1 cellular context compared by ENCODE assay signal in the genomic region with DNA sequence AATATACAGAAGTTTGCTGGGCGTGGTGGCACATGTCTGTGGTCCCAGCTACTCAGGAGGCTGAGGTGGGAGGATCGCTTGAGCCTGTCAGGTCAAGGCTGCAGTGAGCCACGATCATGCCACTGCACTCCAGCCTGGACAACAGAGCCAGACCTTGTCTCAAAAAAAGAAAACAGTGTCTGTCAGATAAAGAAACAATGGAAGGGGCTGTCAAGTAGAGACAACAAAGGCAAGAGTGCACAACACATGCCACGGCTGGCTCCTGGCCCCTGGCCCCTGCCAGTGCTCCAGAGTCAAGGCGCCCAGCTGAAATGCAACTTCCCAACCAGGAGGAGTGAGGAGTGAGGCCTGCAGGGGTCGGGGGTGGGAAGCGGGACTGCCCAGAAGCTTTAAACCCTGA.
TF ChIP-seq lines count a peak whose summit lies in the region.

No MANE protein-coding gene starts in this region.

TF ChIP-seq in GM23338, 12 proteins besides CTCF, POLR2A, EP300 and RAD21 (continued from another document):
- TF ChIP-seq, protein P1, sequence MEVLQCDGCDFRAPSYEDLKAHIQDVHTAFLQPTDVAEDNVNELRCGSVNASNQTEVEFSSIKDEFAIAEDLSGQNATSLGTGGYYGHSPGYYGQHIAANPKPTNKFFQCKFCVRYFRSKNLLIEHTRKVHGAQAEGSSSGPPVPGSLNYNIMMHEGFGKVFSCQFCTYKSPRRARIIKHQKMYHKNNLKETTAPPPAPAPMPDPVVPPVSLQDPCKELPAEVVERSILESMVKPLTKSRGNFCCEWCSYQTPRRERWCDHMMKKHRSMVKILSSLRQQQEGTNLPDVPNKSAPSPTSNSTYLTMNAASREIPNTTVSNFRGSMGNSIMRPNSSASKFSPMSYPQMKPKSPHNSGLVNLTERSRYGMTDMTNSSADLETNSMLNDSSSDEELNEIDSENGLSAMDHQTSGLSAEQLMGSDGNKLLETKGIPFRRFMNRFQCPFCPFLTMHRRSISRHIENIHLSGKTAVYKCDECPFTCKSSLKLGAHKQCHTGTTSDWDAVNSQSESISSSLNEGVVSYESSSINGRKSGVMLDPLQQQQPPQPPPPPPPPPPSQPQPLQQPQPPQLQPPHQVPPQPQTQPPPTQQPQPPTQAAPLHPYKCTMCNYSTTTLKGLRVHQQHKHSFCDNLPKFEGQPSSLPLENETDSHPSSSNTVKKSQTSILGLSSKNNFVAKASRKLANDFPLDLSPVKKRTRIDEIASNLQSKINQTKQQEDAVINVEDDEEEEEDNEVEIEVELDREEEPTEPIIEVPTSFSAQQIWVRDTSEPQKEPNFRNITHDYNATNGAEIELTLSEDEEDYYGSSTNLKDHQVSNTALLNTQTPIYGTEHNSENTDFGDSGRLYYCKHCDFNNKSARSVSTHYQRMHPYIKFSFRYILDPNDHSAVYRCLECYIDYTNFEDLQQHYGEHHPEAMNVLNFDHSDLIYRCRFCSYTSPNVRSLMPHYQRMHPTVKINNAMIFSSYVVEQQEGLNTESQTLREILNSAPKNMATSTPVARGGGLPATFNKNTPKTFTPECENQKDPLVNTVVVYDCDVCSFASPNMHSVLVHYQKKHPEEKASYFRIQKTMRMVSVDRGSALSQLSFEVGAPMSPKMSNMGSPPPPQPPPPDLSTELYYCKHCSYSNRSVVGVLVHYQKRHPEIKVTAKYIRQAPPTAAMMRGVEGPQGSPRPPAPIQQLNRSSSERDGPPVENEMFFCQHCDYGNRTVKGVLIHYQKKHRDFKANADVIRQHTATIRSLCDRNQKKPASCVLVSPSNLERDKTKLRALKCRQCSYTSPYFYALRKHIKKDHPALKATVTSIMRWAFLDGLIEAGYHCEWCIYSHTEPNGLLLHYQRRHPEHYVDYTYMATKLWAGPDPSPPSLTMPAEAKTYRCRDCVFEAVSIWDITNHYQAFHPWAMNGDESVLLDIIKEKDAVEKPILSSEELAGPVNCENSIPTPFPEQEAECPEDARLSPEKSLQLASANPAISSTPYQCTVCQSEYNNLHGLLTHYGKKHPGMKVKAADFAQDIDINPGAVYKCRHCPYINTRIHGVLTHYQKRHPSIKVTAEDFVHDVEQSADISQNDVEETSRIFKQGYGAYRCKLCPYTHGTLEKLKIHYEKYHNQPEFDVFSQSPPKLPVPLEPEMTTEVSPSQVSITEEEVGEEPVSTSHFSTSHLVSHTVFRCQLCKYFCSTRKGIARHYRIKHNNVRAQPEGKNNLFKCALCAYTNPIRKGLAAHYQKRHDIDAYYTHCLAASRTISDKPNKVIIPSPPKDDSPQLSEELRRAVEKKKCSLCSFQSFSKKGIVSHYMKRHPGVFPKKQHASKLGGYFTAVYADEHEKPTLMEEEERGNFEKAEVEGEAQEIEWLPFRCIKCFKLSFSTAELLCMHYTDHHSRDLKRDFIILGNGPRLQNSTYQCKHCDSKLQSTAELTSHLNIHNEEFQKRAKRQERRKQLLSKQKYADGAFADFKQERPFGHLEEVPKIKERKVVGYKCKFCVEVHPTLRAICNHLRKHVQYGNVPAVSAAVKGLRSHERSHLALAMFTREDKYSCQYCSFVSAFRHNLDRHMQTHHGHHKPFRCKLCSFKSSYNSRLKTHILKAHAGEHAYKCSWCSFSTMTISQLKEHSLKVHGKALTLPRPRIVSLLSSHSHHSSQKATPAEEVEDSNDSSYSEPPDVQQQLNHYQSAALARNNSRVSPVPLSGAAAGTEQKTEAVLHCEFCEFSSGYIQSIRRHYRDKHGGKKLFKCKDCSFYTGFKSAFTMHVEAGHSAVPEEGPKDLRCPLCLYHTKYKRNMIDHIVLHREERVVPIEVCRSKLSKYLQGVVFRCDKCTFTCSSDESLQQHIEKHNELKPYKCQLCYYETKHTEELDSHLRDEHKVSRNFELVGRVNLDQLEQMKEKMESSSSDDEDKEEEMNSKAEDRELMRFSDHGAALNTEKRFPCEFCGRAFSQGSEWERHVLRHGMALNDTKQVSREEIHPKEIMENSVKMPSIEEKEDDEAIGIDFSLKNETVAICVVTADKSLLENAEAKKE (CRISPR knock-in tag; IDR thresholded peaks at IDR 0.05) = no peak
